ENCODE assay signal across 15 cellular contexts in genomic region chr10:91564026-91564425, GRCh38.
DNase-seq lines count a peak whose midpoint lies in the region; ATAC-seq and TF ChIP-seq lines count a peak whose summit lies in the region.
"Had no signal": no experiment of that assay in that cellular context is flagged by ENCODE, and none has a peak within 500 bp of the region (broad histone marks: within the 10 kb centered on the region; RNA-seq: fewer than 3 reads in every experiment).

No MANE protein-coding gene starts in this region.

- H3K9me3 ChIP-seq in heart left ventricle (no peaks in the 10 kb centered on the region), psoas muscle (no peaks in the 10 kb centered on the region)

- WGBS in heart left ventricle, 4 donors, result 62 to 81% (median 78%) methylated on average over 3 of the region's 3 CpGs
- 40 to 80% (median 40%) methylated on average over 3 of the region's 3 CpGs for WGBS in psoas muscle, 3 donors

- no peaks in the 10 kb centered on the region for H3K36me3 ChIP-seq in heart left ventricle
- no peaks in the 10 kb centered on the region for H3K36me3 ChIP-seq in psoas muscle (ENCODE audit: insufficient read depth in 1 of 2, low read depth in 1 of 2)

- peak overlapping the region in 6 of 12 donors; percentile 8 to 54 (median 34) for H3K27ac ChIP-seq in heart left ventricle
- peak overlapping the region; percentile 82 for H3K27ac ChIP-seq in psoas muscle
- H3K27ac ChIP-seq: A549, HL-60 had no signal

- TF ChIP-seq CTCF in heart left ventricle (IDR thresholded peaks at IDR 0.05), result peak in 3 of 12 donors; percentile 5 to 38 (median 15)
- peak; percentile 48 for TF ChIP-seq CTCF in psoas muscle (IDR thresholded peaks at IDR 0.05)

- H3K4me1 ChIP-seq in heart left ventricle (peaks cover 0 to 21% (median 5%) of the 10 kb centered on the region in 12 donors), psoas muscle (peaks cover 55% of the 10 kb centered on the region)

- TF ChIP-seq POLR2A in heart left ventricle (IDR thresholded peaks at IDR 0.05), result no peak

- intact Hi-C loops in heart left ventricle (cut with DNase I) (no loop called here), left ventricle myocardium superior (cut with micrococcal nuclease) (loop anchor here (5.0 kb wide), 1 partner anchor 63 kb away; no protein-coding TSS in a partner anchor), psoas muscle (cut with DNase I) (no loop called here)

- H3K4me3 ChIP-seq in heart left ventricle, result no peak overlapping the region
- no peak overlapping the region for H3K4me3 ChIP-seq in psoas muscle
- H3K4me3 ChIP-seq: A549 had no signal

- ATAC-seq in heart left ventricle, result peak; percentile 83 to 96 (median 92)
- peak; percentile 93 for ATAC-seq in left ventricle myocardium superior
- peak; percentile 95 to 99 (median 98) for ATAC-seq in psoas muscle
- ATAC-seq in GM19328 (IDR thresholded peaks at IDR 0.05; ENCODE audit: unreplicated experiment), result no peak
- ATAC-seq: A549; CD8-positive, alpha-beta T cell had no signal

- H3K27me3 ChIP-seq in heart left ventricle (no peaks in the 10 kb centered on the region), psoas muscle (ENCODE audit: insufficient read depth in 3 of 3, low read length in 2 of 3) (no peaks in the 10 kb centered on the region)

- DNase-seq in heart left ventricle (peak in 2 of 5 donors; percentile 62 to 66), left ventricle myocardium superior (peak; percentile 59), psoas muscle (peak; percentile 55 to 87), RPMI8226 (no peak), OCI-M2 (lab: John Stamatoyannopoulos, UW; ENCODE audit: unreplicated experiment) (no peak)
- DNase-seq: CD8-positive, alpha-beta T cell; COR-L47; DMS153; DMS79 treated with DMSO at 0.1 percent for 48 hours; EL; HCEC 1CT; HFFc6 had no signal

Comparison
In these comparisons a context has a peak if more than half of its experiments do, and no peak if none do; other contexts are left out.
1. DNase-seq: peak in left ventricle myocardium superior (single experiment) and psoas muscle (2 of 2); none in RPMI8226 (single experiment) and OCI-M2 (single experiment).